Comparison of ENCODE assay signal across 34 cellular contexts in genomic region chr2:214876815-214877214, GRCh38.
"Had no signal": no experiment of that assay in that cellular context is flagged by ENCODE, and none has a peak within 500 bp of the region (broad histone marks: within the 10 kb centered on the region; RNA-seq: fewer than 3 reads in every experiment).

No MANE protein-coding gene starts in this region.

- H3K36me3 ChIP-seq: MG63 had no signal

- H3K9me3 ChIP-seq: MG63 had no signal

- H3K4me3 ChIP-seq: MG63 had no signal

- H3K27me3 ChIP-seq: MG63 had no signal

- DNase-seq: Karpas-422, Kasumi-1, MG63, MM.1S, MV-4-11, NCI-H1048, NCI-H1092, NCI-H1092 treated with DMSO at 0.1 percent for 48 hours, NCI-H1105, NCI-H1105 treated with DMSO at 0.1 percent for 48 hours, NCI-H1417, NCI-H1417 treated with DMSO at 0.1 percent for 48 hours, NCI-H1436, NCI-H1436 treated with DMSO at 0.1 percent for 48 hours, NCI-H146, NCI-H1694 treated with DMSO at 0.1 percent for 48 hours, NCI-H187, NCI-H187 treated with DMSO at 0.1 percent for 48 hours, NCI-H1930, NCI-H2029, NCI-H2029 treated with DMSO at 0.1 percent for 48 hours, NCI-H2081, NCI-H2081 treated with DMSO at 0.1 percent for 48 hours, NCI-H2107, NCI-H2171, NCI-H2171 treated with DMSO at 0.1 percent for 48 hours, NCI-H2227 treated with DMSO at 0.1 percent for 48 hours, NCI-H226, NCI-H345, NCI-H446, NCI-H446 treated with DMSO at 0.1 percent for 48 hours, NCI-H510A, NCI-H510A treated with DMSO at 0.1 percent for 48 hours, NCI-H524 had no signal
